In the genomic region with DNA sequence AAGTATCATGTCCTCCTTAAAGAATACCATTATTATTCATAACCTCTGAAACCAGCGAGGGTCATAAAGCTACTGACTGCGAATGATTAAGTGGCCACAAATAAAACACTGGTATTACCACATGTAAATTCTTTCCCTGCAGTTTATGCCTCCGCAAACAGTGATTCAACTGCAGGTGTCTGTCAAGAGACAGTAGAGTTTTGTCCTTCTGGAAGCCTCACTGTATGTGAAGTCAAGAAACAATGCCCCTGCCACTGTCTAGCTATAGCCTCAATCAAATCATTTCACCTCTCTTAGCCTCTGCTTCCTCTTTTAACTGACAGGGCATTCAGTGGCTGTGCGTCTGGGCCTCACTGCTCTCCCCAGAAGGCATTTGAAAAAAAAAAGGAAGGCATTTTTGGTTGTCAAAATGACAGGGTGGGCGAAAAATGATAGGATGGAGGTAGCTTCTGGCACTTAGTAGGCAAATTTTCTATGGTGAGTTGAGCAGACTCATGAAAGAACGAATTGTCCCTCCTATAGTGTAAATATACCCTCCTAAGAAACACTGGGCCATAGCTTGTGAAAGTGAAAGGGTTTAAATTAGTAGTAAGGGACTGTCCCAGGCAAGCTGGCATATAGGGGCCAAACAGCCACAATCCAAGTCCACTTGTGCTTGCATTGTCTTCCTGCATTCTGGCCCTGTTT, we compare ENCODE assay signal across 8 cellular contexts.
DNase-seq lines count a peak whose midpoint lies in the region; ATAC-seq and TF ChIP-seq lines count a peak whose summit lies in the region.

No MANE protein-coding gene starts in this region.

- 34 to 47% (median 39%) methylated on average over 6 of the region's 6 CpGs for WGBS in psoas muscle, 3 donors

- H3K4me2 ChIP-seq in PC-9 = peak overlapping the region; percentile 71

- H3K36me3 ChIP-seq in BJ (ENCODE audit: control insufficient read depth, insufficient read depth, low read length) (no peaks in the 10 kb centered on the region), PC-9 (ENCODE audit: low read depth) (peaks cover 8% of the 10 kb centered on the region; the same call in 1 of the 2 replicates), psoas muscle (ENCODE audit: insufficient read depth in 1 of 2, low read depth in 1 of 2) (peaks cover 0 to 3% of the 10 kb centered on the region in 2 donors)

- H3F3A ChIP-seq in PC-9 (ENCODE audit: insufficient read depth, low read depth) = peaks cover 37% of the 10 kb centered on the region

- POLR2A ChIA-PET in BJ (lab: Charles Lee) (interaction anchor here (0.7 kb wide), 1 partner anchor 185 kb away, joined by 5 read pairs; no protein-coding TSS in a partner anchor), PC-9 (lab: Charles Lee; ENCODE audit: unreplicated experiment) (interaction anchor here (0.6 to 1.1 kb wide), 5 partner anchors 11 to 213 kb away, joined by 3 to 6 read pairs (median 4); a partner anchor contains a TSS)

- H3K9me3 ChIP-seq in PC-9 (ENCODE audit: insufficient read depth, low read depth) (no peaks in the 10 kb centered on the region; the same call in 1 of the 2 replicates), psoas muscle (no peaks in the 10 kb centered on the region)

- DNase-seq in BJ (ENCODE audit: low read depth) = peak; percentile 80
- DNase-seq in PC-9 = peak; percentile 41 to 99
- no peak for DNase-seq in psoas muscle
- DNase-seq in NCI-H1105 (lab: John Stamatoyannopoulos, UW) = no peak
- DNase-seq in T-helper 9 cell = no peak

- no peak overlapping the region for H3K4me3 ChIP-seq in BJ (ENCODE audit: low read depth, low read length)
- H3K4me3 ChIP-seq in PC-9 = peak overlapping the region; percentile 3; the same call in 1 of the 2 replicates
- H3K4me3 ChIP-seq in psoas muscle = peak overlapping the region; percentile 39

- no TSS peak for BruUV-seq in PC-9 (replicated peaks; lab: Mats Ljungman, UMichigan)

- H3K79me2 ChIP-seq in PC-9 (ENCODE audit: low read depth) = no peaks in the 10 kb centered on the region; the same call in 1 of the 2 replicates

- CTCF ChIA-PET in BJ (lab: Yijun Ruan, JAX) (interaction anchor here (0.6 to 1.4 kb wide), 8 partner anchors 12 to 222 kb away, joined by 3 to 7 read pairs (median 4); no protein-coding TSS in a partner anchor), PC-9 (lab: Charles Lee) (interaction anchor here (0.5 to 1.2 kb wide), 4 partner anchors 102 to 207 kb away, joined by 3 to 6 read pairs (median 4); no protein-coding TSS in a partner anchor)

- intact Hi-C loops in PC-9 (cut with micrococcal nuclease; ENCODE audit: unreplicated experiment) = loop anchor here (2.0 kb wide), 1 partner anchor 51 kb away; no protein-coding TSS in a partner anchor
- intact Hi-C loops in psoas muscle (cut with DNase I) = loop anchor here in 1 of 2 donors (10.0 kb wide), 1 partner anchor 173 kb away; no protein-coding TSS in a partner anchor

- H3K4me1 ChIP-seq in PC-9 (replicated peaks; ENCODE audit: insufficient read depth) (peaks cover 67% of the 10 kb centered on the region), psoas muscle (peaks cover 63% of the 10 kb centered on the region)

- H2AFZ ChIP-seq in PC-9 = no peak overlapping the region

- H3K27ac ChIP-seq in PC-9 (peak overlapping the region; percentile 76), psoas muscle (peak overlapping the region; percentile 89)

- ATAC-seq in GM18907 (IDR thresholded peaks at IDR 0.05; ENCODE audit: unreplicated experiment) = peak; percentile 87
- ATAC-seq in HG03064 (IDR thresholded peaks at IDR 0.05; ENCODE audit: low read depth, unreplicated experiment) = peak; percentile 67
- peak; percentile 81 for ATAC-seq in esophagus mucosa
- peak; percentile 75 to 90 (median 88) for ATAC-seq in psoas muscle

- no peaks in the 10 kb centered on the region for H3K9me2 ChIP-seq in PC-9 (ENCODE audit: insufficient read depth)

- H3K27me3 ChIP-seq in BJ (ENCODE audit: control insufficient read depth, insufficient read depth, low read length) (no peaks in the 10 kb centered on the region), PC-9 (ENCODE audit: insufficient read depth, low read depth) (no peaks in the 10 kb centered on the region), psoas muscle (ENCODE audit: insufficient read depth in 3 of 3, low read length in 2 of 3) (no peaks in the 10 kb centered on the region)

- TF ChIP-seq CTCF in BJ (IDR thresholded peaks at IDR 0.05; ENCODE audit: insufficient read depth, low read depth, low read length) = no peak
- no peak for TF ChIP-seq CTCF in PC-9 (conservative IDR thresholded peaks at IDR 0.05)
- no peak for TF ChIP-seq CTCF in psoas muscle (IDR thresholded peaks at IDR 0.05)

- H4K20me1 ChIP-seq in PC-9 (ENCODE audit: insufficient read depth) = no peaks in the 10 kb centered on the region

Comparison
In these comparisons a context has a peak if more than half of its experiments do, and no peak if none do; other contexts are left out.
1. DNase-seq: peak in BJ (single experiment) and PC-9 (2 of 2); none in psoas muscle (0 of 2), NCI-H1105 (single experiment) and T-helper 9 cell (single experiment).
2. Peak in every context shown above with its lines, with median percentiles within 50 percentile points of each other: ATAC-seq.